In the genomic region with DNA sequence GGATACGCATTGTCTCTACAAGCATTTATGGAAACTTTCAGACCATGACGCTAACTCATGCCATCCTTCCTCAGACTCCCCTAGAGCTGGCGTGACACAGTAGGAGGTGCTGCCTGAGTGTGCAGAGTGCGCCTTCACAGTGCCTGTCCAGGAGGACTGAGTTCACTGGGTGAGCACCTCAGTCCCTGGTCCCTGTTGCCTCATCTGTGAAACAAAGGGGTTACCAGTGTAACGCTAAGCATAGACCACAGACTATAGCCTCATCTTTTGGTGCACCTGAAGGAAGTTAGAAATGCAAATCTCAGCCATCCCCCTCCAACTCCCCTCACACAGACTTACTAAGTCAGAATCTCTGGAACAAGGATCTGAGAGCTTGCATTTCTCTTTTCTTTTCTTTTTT, we compare ENCODE assay signal across 13 cellular contexts.
A peak's percentile ranks its signal among the peaks of the same experiment; 100 is the strongest.
DNase-seq lines count a peak whose midpoint lies in the region; ATAC-seq and TF ChIP-seq lines count a peak whose summit lies in the region.
"Had no signal": no experiment of that assay in that cellular context is flagged by ENCODE, and none has a peak within 500 bp of the region (broad histone marks: within the 10 kb centered on the region; RNA-seq: fewer than 3 reads in every experiment).

No MANE protein-coding gene starts in this region.

- H3K36me3 Mint-ChIP-seq in neural crest cell (ENCODE audit: low read depth) = no peaks in the 10 kb centered on the region
- H3K36me3 Mint-ChIP-seq: IgD-negative memory B cell had no signal

- no peak overlapping the region for H3K4me3 Mint-ChIP-seq in neural crest cell
- H3K4me3 Mint-ChIP-seq: central memory CD8-positive, alpha-beta T cell; nephron progenitor cell had no signal

- no peaks in the 10 kb centered on the region for H3K9me3 Mint-ChIP-seq in neural crest cell
- H3K9me3 Mint-ChIP-seq: central memory CD8-positive, alpha-beta T cell; IgD-negative memory B cell had no signal

- H3K4me1 Mint-ChIP-seq in neural crest cell = no peaks in the 10 kb centered on the region
- H3K4me1 Mint-ChIP-seq: central memory CD8-positive, alpha-beta T cell; nephron progenitor cell had no signal

- no peak for TF ChIP-seq CTCF in neural crest cell (conservative IDR thresholded peaks at IDR 0.05)

- H3K27ac Mint-ChIP-seq in neural crest cell (ENCODE audit: unreplicated experiment) = peak overlapping the region; percentile 67
- H3K27ac Mint-ChIP-seq: IgD-negative memory B cell, nephron progenitor cell had no signal

- ATAC-seq in GM18909 (IDR thresholded peaks at IDR 0.05; ENCODE audit: poor library complexity, unreplicated experiment) (peak; percentile 83), GM21619 (IDR thresholded peaks at IDR 0.05; ENCODE audit: unreplicated experiment) (peak; percentile 80), HG03108 (IDR thresholded peaks at IDR 0.05; ENCODE audit: unreplicated experiment) (peak; percentile 46)
- ATAC-seq: activated CD4-positive, CD25-positive, alpha-beta regulatory T cell treated with anti-CD3 and anti-CD28 coated beads, Interleukin-2, amount 50 U/mL, for 24 hours had no signal

- H3K27me3 Mint-ChIP-seq in neural crest cell (ENCODE audit: low read depth) = no peaks in the 10 kb centered on the region
- H3K27me3 Mint-ChIP-seq: central memory CD8-positive, alpha-beta T cell had no signal

- DNase-seq in neural crest cell (ENCODE audit: low read depth, low spot score) (no peak), kidney glomerular epithelial cell (lab: John Stamatoyannopoulos, UW) (no peak), HCEC 1CT (no peak)
- no peak for DNase-seq in activated T-cell treated with anti-CD3 and anti-CD28 coated beads, Interleukin-2, amount 50 U/mL, for 1 hour
- DNase-seq: NCI-H2081 treated with DMSO at 0.1 percent for 48 hours, nephron progenitor cell, Right ventricle myocardium superior had no signal
